15 cellular contexts compared by ENCODE assay signal in the genomic region with DNA sequence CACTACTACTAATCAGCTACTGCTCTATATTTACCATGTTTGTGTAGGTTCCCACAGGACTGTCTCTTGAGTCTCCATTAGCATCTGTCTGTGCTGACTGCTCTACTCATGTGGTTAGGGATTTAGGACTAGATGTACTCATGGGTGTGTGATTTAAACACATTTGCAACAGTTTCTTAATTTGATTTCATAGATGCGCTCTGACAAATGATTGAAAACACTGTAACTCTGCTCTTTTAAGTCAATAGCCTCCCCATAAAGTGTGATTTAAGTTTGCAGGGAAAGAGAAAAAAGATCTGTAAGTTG.
DNase-seq lines count a peak whose midpoint lies in the region; ATAC-seq and TF ChIP-seq lines count a peak whose summit lies in the region.
"Had no signal": no experiment of that assay in that cellular context is flagged by ENCODE, and none has a peak within 500 bp of the region (broad histone marks: within the 10 kb centered on the region; RNA-seq: fewer than 3 reads in every experiment).

No MANE protein-coding gene starts in this region.

- no peaks in the 10 kb centered on the region for H3K4me1 Mint-ChIP-seq in natural killer cell treated with Interleukin-12 subunit alpha and Interleukin-12 subunit beta and Interleukin-15 and Interleukin-18, amount 100 ng/mL, for 72 hours (ENCODE audit: low read depth in 2 of 2)
- H3K4me1 Mint-ChIP-seq: CD4-positive, CD25-positive, alpha-beta regulatory T cell had no signal

- H3K27me3 Mint-ChIP-seq in natural killer cell treated with Interleukin-12 subunit alpha and Interleukin-12 subunit beta and Interleukin-15 and Interleukin-18, amount 100 ng/mL, for 72 hours = no peaks in the 10 kb centered on the region
- H3K27me3 Mint-ChIP-seq: CD4-positive, CD25-positive, alpha-beta regulatory T cell had no signal

- TF ChIP-seq CTCF in dorsolateral prefrontal cortex (IDR thresholded peaks at IDR 0.05 in 54 of 56, conservative IDR thresholded peaks at IDR 0.05 in 2 of 56; ENCODE audit: low read depth in 1 of 56, partially characterized antibody in 56 of 56) (no peak), GM13976 (IDR thresholded peaks at IDR 0.05; ENCODE audit: borderline replicate concordance, control extremely low read depth, extremely low read depth, insufficient read depth, missing control alignments) (no peak)

- intact Hi-C loops in dorsolateral prefrontal cortex (cut with DNase I) = no loop called here

- ATAC-seq in natural killer cell treated with Interleukin-12 subunit alpha and Interleukin-12 subunit beta and Interleukin-15 and Interleukin-18, amount 100 ng/mL, for 72 hours = no peak

- no peak overlapping the region for H3K27ac Mint-ChIP-seq in natural killer cell treated with Interleukin-12 subunit alpha and Interleukin-12 subunit beta and Interleukin-15 and Interleukin-18, amount 100 ng/mL, for 72 hours
- H3K27ac Mint-ChIP-seq: CD4-positive, CD25-positive, alpha-beta regulatory T cell had no signal

- DNase-seq in NCI-H748 treated with DMSO at 0.1 percent for 48 hours (lab: John Stamatoyannopoulos, UW) = peak; percentile 56
- DNase-seq in NCI-H748 (lab: John Stamatoyannopoulos, UW; ENCODE audit: unreplicated experiment) = no peak
- DNase-seq in SK-N-DZ (ENCODE audit: low spot score) = peak; percentile 92
- peak; percentile 2 for DNase-seq in fibroblast of peridontal ligament (ENCODE audit: extremely low read depth)
- no peak for DNase-seq in dorsolateral prefrontal cortex
- no peak for DNase-seq in OCI-M1 (lab: John Stamatoyannopoulos, UW)
- DNase-seq in GM13976 (ENCODE audit: low spot score) = no peak
- DNase-seq in natural killer cell treated with Interleukin-12 subunit alpha and Interleukin-12 subunit beta and Interleukin-15 and Interleukin-18, amount 100 ng/mL, for 72 hours (ENCODE audit: low spot score) = no peak
- DNase-seq: 8988T; CD4-positive, CD25-positive, alpha-beta regulatory T cell; DMS53; NCI-H1694 treated with DMSO at 0.1 percent for 48 hours; NCI-H226; RPMI8226; SHP77 treated with DMSO at 0.1 percent for 48 hours had no signal

- H3K36me3 Mint-ChIP-seq in natural killer cell treated with Interleukin-12 subunit alpha and Interleukin-12 subunit beta and Interleukin-15 and Interleukin-18, amount 100 ng/mL, for 72 hours = peaks cover 25% of the 10 kb centered on the region
- H3K36me3 Mint-ChIP-seq: CD4-positive, CD25-positive, alpha-beta regulatory T cell had no signal

- H3K27ac ChIP-seq in dorsolateral prefrontal cortex = no peak overlapping the region

- in situ Hi-C loops in GM13976 (cut with MboI; ENCODE audit: low sequenced_read_pairs, unreplicated experiment) = no loop called here

- peaks cover 30% of the 10 kb centered on the region for H3K9me3 Mint-ChIP-seq in natural killer cell treated with Interleukin-12 subunit alpha and Interleukin-12 subunit beta and Interleukin-15 and Interleukin-18, amount 100 ng/mL, for 72 hours

- H3K4me3 Mint-ChIP-seq in natural killer cell treated with Interleukin-12 subunit alpha and Interleukin-12 subunit beta and Interleukin-15 and Interleukin-18, amount 100 ng/mL, for 72 hours = no peak overlapping the region
- H3K4me3 Mint-ChIP-seq: CD4-positive, CD25-positive, alpha-beta regulatory T cell had no signal

- H3K27me3 ChIP-seq in dorsolateral prefrontal cortex = peaks cover 0 to 4% (median 0%) of the 10 kb centered on the region in 45 donors

- no peak overlapping the region for H3K4me3 ChIP-seq in dorsolateral prefrontal cortex

Comparison
In these comparisons a context has a peak if more than half of its experiments do, and no peak if none do; other contexts are left out.
1. DNase-seq: peak in NCI-H748 treated with DMSO at 0.1 percent for 48 hours (single experiment), SK-N-DZ (single experiment) and fibroblast of peridontal ligament (single experiment); none in NCI-H748 (single experiment), dorsolateral prefrontal cortex (0 of 10), OCI-M1 (single experiment), GM13976 (single experiment) and natural killer cell treated with Interleukin-12 subunit alpha and Interleukin-12 subunit beta and Interleukin-15 and Interleukin-18, amount 100 ng/mL, for 72 hours (single experiment).